In the genomic region with DNA sequence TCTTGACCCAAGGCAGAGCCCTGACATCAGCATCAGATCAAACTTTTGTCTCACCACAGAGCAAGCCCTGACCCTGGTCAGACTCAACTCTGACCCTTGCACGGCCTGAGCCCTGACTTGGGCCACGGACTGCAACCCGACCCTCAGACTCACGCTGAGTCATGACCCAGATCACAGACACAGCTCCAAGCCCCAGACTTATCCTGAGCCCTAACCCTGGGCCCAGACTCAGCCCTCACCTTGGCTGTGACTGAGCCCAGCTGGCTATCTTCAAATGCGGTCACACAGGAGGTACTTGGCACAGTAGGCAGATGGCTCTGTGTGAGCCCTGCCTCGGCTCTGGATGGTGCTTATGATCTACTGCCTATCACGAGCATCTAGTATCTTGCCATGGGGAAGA, we compare ENCODE assay signal across 21 cellular contexts.
A peak's percentile ranks its signal among the peaks of the same experiment; 100 is the strongest.
DNase-seq lines count a peak whose midpoint lies in the region; ATAC-seq and TF ChIP-seq lines count a peak whose summit lies in the region.
"Had no signal": no experiment of that assay in that cellular context is flagged by ENCODE, and none has a peak within 500 bp of the region (broad histone marks: within the 10 kb centered on the region; RNA-seq: fewer than 3 reads in every experiment).

No MANE protein-coding gene starts in this region.

- no peak overlapping the region for H3K4me3 ChIP-seq in endodermal cell (ENCODE audit: low read length)
- H3K4me3 ChIP-seq in mesendoderm (ENCODE audit: low read length), result no peak overlapping the region
- H3K4me3 ChIP-seq in upper lobe of right lung, result no peak overlapping the region
- no peak overlapping the region for H3K4me3 ChIP-seq in transverse colon
- H3K4me3 ChIP-seq: BLaER1 treated with 17β-estradiol and CSF1 and Interleukin-3, amounts not matched to agents 10 nM and 100 nM; HAP-1 had no signal

- H3K36me3 ChIP-seq in endodermal cell (ENCODE audit: control insufficient read depth, insufficient read depth, low read length) (no peaks in the 10 kb centered on the region), mesendoderm (ENCODE audit: control insufficient read depth, insufficient read depth, low read length) (no peaks in the 10 kb centered on the region), upper lobe of right lung (no peaks in the 10 kb centered on the region), transverse colon (no peaks in the 10 kb centered on the region)
- H3K36me3 ChIP-seq: BE2C; BLaER1 treated with 17β-estradiol and CSF1 and Interleukin-3, amounts not matched to agents 10 nM and 100 nM; HAP-1 had no signal

- no peak overlapping the region for H4K5ac ChIP-seq in mesendoderm (ENCODE audit: low read length)

- TF ChIP-seq EP300 in transverse colon (IDR thresholded peaks at IDR 0.05; ENCODE audit: low read depth), result no peak

- peak; percentile 13 to 52 for DNase-seq in NCI-H524 (lab: John Stamatoyannopoulos, UW)
- no peak for DNase-seq in NCI-H524 treated with DMSO at 0.1 percent for 48 hours (lab: John Stamatoyannopoulos, UW)
- DNase-seq in endodermal cell, result peak; percentile 55
- DNase-seq in mesendoderm, result peak; percentile 22
- no peak for DNase-seq in upper lobe of right lung
- DNase-seq in transverse colon, result no peak
- DNase-seq in DMS 273 (lab: John Stamatoyannopoulos, UW; ENCODE audit: unreplicated experiment), result no peak
- DNase-seq: AML-193; BE2C; CD4-positive, alpha-beta T cell; CD8-positive, alpha-beta memory T cell; DMS53; DMS79 treated with DMSO at 0.1 percent for 48 hours; GF-D8; GOT3; HFFc6 had no signal

- H3K27ac ChIP-seq in endodermal cell (ENCODE audit: low read depth, low read length) (no peak overlapping the region), mesendoderm (ENCODE audit: low read depth, low read length) (no peak overlapping the region), upper lobe of right lung (no peak overlapping the region), transverse colon (no peak overlapping the region)
- H3K27ac ChIP-seq: 22Rv1; BLaER1 treated with 17β-estradiol and CSF1 and Interleukin-3, amounts not matched to agents 10 nM and 100 nM had no signal

- H3K27ac Mint-ChIP-seq in endodermal cell, result peak overlapping the region; percentile 7
- H3K27ac Mint-ChIP-seq: CD14-positive monocyte; CD4-positive, alpha-beta T cell; CD8-positive, alpha-beta memory T cell; HFFc6 had no signal

- H3K79me1 ChIP-seq in mesendoderm (ENCODE audit: low read length), result no peaks in the 10 kb centered on the region

- H3K18ac ChIP-seq in mesendoderm (ENCODE audit: low read length), result no peak overlapping the region

- no peak overlapping the region for H3K9ac ChIP-seq in endodermal cell (ENCODE audit: extremely low read depth, low read length, poor library complexity, severe bottlenecking)
- H3K9ac ChIP-seq in mesendoderm (ENCODE audit: low read length), result no peak overlapping the region
- H3K9ac ChIP-seq: BLaER1 treated with 17β-estradiol and CSF1 and Interleukin-3, amounts not matched to agents 10 nM and 100 nM had no signal

- no peak overlapping the region for H2BK5ac ChIP-seq in mesendoderm (ENCODE audit: low read length)

- ATAC-seq in upper lobe of right lung (peak; percentile 35), HG02623 (IDR thresholded peaks at IDR 0.05; ENCODE audit: unreplicated experiment) (no peak)

- H3K4ac ChIP-seq in mesendoderm (ENCODE audit: low read depth, low read length), result no peak overlapping the region

- H3K9me3 Mint-ChIP-seq in endodermal cell, result no peaks in the 10 kb centered on the region
- H3K9me3 Mint-ChIP-seq: HFFc6 had no signal

- no peaks in the 10 kb centered on the region for H3K79me2 ChIP-seq in mesendoderm (ENCODE audit: control insufficient read depth, insufficient read depth, low read length)

- no peaks in the 10 kb centered on the region for H3K4me1 ChIP-seq in endodermal cell (ENCODE audit: control insufficient read depth, insufficient read depth, low read length)
- H3K4me1 ChIP-seq in mesendoderm (ENCODE audit: control insufficient read depth, low read depth, low read length), result no peaks in the 10 kb centered on the region
- H3K4me1 ChIP-seq in upper lobe of right lung, result no peaks in the 10 kb centered on the region
- H3K4me1 ChIP-seq in transverse colon, result no peaks in the 10 kb centered on the region
- H3K4me1 ChIP-seq: BE2C, HAP-1 had no signal

- H2BK15ac ChIP-seq in mesendoderm (replicated peaks; ENCODE audit: low read depth), result no peak overlapping the region

- intact Hi-C loops in upper lobe of right lung (cut with DNase I) (no loop called here), transverse colon (cut with DNase I; ENCODE audit: low total_unique reads) (no loop called here)

- in situ Hi-C loops in transverse colon (cut with MboI; ENCODE audit: low pct_ligation_motif_present in 1 of 4, low pct_unique_long_range_greater_than_20kb in 1 of 4, low sequenced_read_pairs in 3 of 4), result no loop called here

- TF ChIP-seq CTCF in endodermal cell (conservative IDR thresholded peaks at IDR 0.05), result no peak
- TF ChIP-seq CTCF in upper lobe of right lung (IDR thresholded peaks at IDR 0.05), result no peak
- TF ChIP-seq CTCF in transverse colon (IDR thresholded peaks at IDR 0.05), result no peak

- H3K27me3 ChIP-seq in endodermal cell (ENCODE audit: control insufficient read depth, insufficient read depth, low read length, poor library complexity, severe bottlenecking), result peaks cover 4% of the 10 kb centered on the region
- no peaks in the 10 kb centered on the region for H3K27me3 ChIP-seq in mesendoderm (ENCODE audit: insufficient read depth, low read length, poor library complexity)
- no peaks in the 10 kb centered on the region for H3K27me3 ChIP-seq in upper lobe of right lung
- no peaks in the 10 kb centered on the region for H3K27me3 ChIP-seq in transverse colon
- H3K27me3 ChIP-seq: BE2C; BLaER1 treated with 17β-estradiol and CSF1 and Interleukin-3, amounts not matched to agents 10 nM and 100 nM had no signal

- H4K8ac ChIP-seq in mesendoderm (ENCODE audit: low read depth, low read length), result no peak overlapping the region

- no peak for TF ChIP-seq POLR2A in transverse colon (IDR thresholded peaks at IDR 0.05)

- H2BK120ac ChIP-seq in mesendoderm (ENCODE audit: low read depth, low read length), result no peak overlapping the region

- no peak overlapping the region for H3K4me2 ChIP-seq in mesendoderm (ENCODE audit: low read length)
- H3K4me2 ChIP-seq: BLaER1 treated with 17β-estradiol and CSF1 and Interleukin-3, amounts not matched to agents 10 nM and 100 nM had no signal

- no peak overlapping the region for H3K56ac ChIP-seq in mesendoderm (ENCODE audit: low read length)

- H3K4me3 Mint-ChIP-seq in endodermal cell, result no peak overlapping the region
- H3K4me3 Mint-ChIP-seq: CD14-positive monocyte; CD4-positive, alpha-beta T cell; CD8-positive, alpha-beta memory T cell; HFFc6 had no signal

- no peak overlapping the region for H3K23ac ChIP-seq in mesendoderm (ENCODE audit: low read length)

- H3K36me3 Mint-ChIP-seq in endodermal cell (ENCODE audit: low read depth), result no peaks in the 10 kb centered on the region
- H3K36me3 Mint-ChIP-seq: CD14-positive monocyte; CD8-positive, alpha-beta memory T cell had no signal

- H3K27me3 Mint-ChIP-seq in endodermal cell (ENCODE audit: insufficient read depth), result peaks cover 11% of the 10 kb centered on the region
- H3K27me3 Mint-ChIP-seq: CD4-positive, alpha-beta T cell; CD8-positive, alpha-beta memory T cell had no signal

- H3K9me3 ChIP-seq in endodermal cell (ENCODE audit: control insufficient read depth, low read length) (peaks cover 5% of the 10 kb centered on the region), upper lobe of right lung (no peaks in the 10 kb centered on the region), transverse colon (no peaks in the 10 kb centered on the region)
- H3K9me3 ChIP-seq: BE2C; BLaER1 treated with 17β-estradiol and CSF1 and Interleukin-3, amounts not matched to agents 10 nM and 100 nM; HAP-1 had no signal

- peaks cover 4% of the 10 kb centered on the region for H3K4me1 Mint-ChIP-seq in endodermal cell
- H3K4me1 Mint-ChIP-seq: CD14-positive monocyte; CD8-positive, alpha-beta memory T cell had no signal

- WGBS in endodermal cell (ENCODE audit: insufficient coverage in 1 of 2, insufficient read length in 1 of 2), 2 experiments, result 86 to 88% methylated on average over 2 to 7 of the region's 7 CpGs
- no CpG with 5 or more reads among the region's 7 CpGs for WGBS in mesendoderm (ENCODE audit: extremely low coverage, insufficient coverage, low lambda C conversion rate)
- WGBS in transverse colon (ENCODE audit: low coverage in 1 of 2), 2 donors, result 69% methylated on average over 6 of the region's 7 CpGs; no CpG with 5 or more reads in 1 of the 2 donors

- H2AK5ac ChIP-seq in mesendoderm (ENCODE audit: low read length), result no peak overlapping the region

Comparison
In these comparisons a context has a peak if more than half of its experiments do, and no peak if none do; other contexts are left out.
1. DNase-seq: peak in NCI-H524 (2 of 2), endodermal cell (single experiment) and mesendoderm (single experiment); none in NCI-H524 treated with DMSO at 0.1 percent for 48 hours (single experiment), upper lobe of right lung (single experiment), transverse colon (single experiment) and DMS 273 (single experiment).